ENCODE assay signal across 21 cellular contexts in genomic region chr1:112576240-112576639, GRCh38.
"Had no signal": no experiment of that assay in that cellular context is flagged by ENCODE, and none has a peak within 500 bp of the region (broad histone marks: within the 10 kb centered on the region; RNA-seq: fewer than 3 reads in every experiment).

No MANE protein-coding gene starts in this region.

- H3K27ac ChIP-seq: epithelial cell of prostate, esophagus muscularis mucosa, gastrocnemius medialis, pancreas, tibial artery, upper lobe of right lung, vagina had no signal

- H3K9me3 ChIP-seq: esophagus muscularis mucosa, gastrocnemius medialis, pancreas, tibial artery, upper lobe of right lung, vagina had no signal

- H3K27me3 Mint-ChIP-seq: dendritic cell treated with granulocyte-macrophage colony-stimulating factor and Interleukin-4, amounts not matched to agents 40 ng/mL and 50 ng/mL, for 4 days; effector memory CD8-positive, alpha-beta T cell; progenitor cell of endocrine pancreas; stimulated activated naive CD8-positive, alpha-beta T cell treated with anti-CD3 and anti-CD28 coated beads, Interleukin-15, Interleukin-2, amounts not matched to agents 100 ng/mL and 50 ng/mL, for 24 hours had no signal

- H3K4me1 ChIP-seq: esophagus muscularis mucosa, gastrocnemius medialis, pancreas, tibial artery, upper lobe of right lung, vagina had no signal

- H3K4me3 ChIP-seq: esophagus muscularis mucosa, gastrocnemius medialis, pancreas, tibial artery, upper lobe of right lung, vagina had no signal

- FAIRE-seq: pancreas, small intestine had no signal

- H3K27me3 ChIP-seq: esophagus muscularis mucosa, gastrocnemius medialis, pancreas, tibial artery, upper lobe of right lung, vagina had no signal

- H3K9me3 Mint-ChIP-seq: dendritic cell treated with granulocyte-macrophage colony-stimulating factor and Interleukin-4, amounts not matched to agents 40 ng/mL and 50 ng/mL, for 4 days; effector memory CD8-positive, alpha-beta T cell; natural killer cell; neural crest cell; stimulated activated effector memory CD8-positive, alpha-beta T cell treated with anti-CD3 and anti-CD28 coated beads, Interleukin-12 subunit alpha, Interleukin-12 subunit beta, amount 100 ng/mL, for 72 hours; stimulated activated naive CD8-positive, alpha-beta T cell treated with anti-CD3 and anti-CD28 coated beads, Interleukin-15, Interleukin-2, amounts not matched to agents 100 ng/mL and 50 ng/mL, for 24 hours had no signal

- H3K36me3 Mint-ChIP-seq: natural killer cell had no signal

- DNase-seq: effector memory CD8-positive, alpha-beta T cell; gastrocnemius medialis; islet precursor cell; mammary epithelial cell; natural killer cell; pancreas; right cardiac atrium; small intestine; stimulated activated CD4-positive, alpha-beta T cell treated with anti-CD3 and anti-CD28 coated beads, Interleukin-4, amount 100 ng/mL, for 1 hour; stimulated activated CD8-positive, alpha-beta memory T cell treated with anti-CD3 and anti-CD28 coated beads, Interleukin-4, amount 100 ng/mL, for 48 hours; tibial artery; upper lobe of right lung had no signal

- H3K27ac Mint-ChIP-seq: dendritic cell treated with granulocyte-macrophage colony-stimulating factor and Interleukin-4, amounts not matched to agents 40 ng/mL and 50 ng/mL, for 4 days; natural killer cell; progenitor cell of endocrine pancreas; stimulated activated effector memory CD8-positive, alpha-beta T cell treated with anti-CD3 and anti-CD28 coated beads, Interleukin-12 subunit alpha, Interleukin-12 subunit beta, amount 100 ng/mL, for 72 hours; stimulated activated naive CD8-positive, alpha-beta T cell treated with anti-CD3 and anti-CD28 coated beads, Interleukin-15, Interleukin-2, amounts not matched to agents 100 ng/mL and 50 ng/mL, for 24 hours had no signal

- H3K4me3 Mint-ChIP-seq: dendritic cell treated with granulocyte-macrophage colony-stimulating factor and Interleukin-4, amounts not matched to agents 40 ng/mL and 50 ng/mL, for 4 days; effector memory CD8-positive, alpha-beta T cell; natural killer cell; neural crest cell; stimulated activated effector memory CD8-positive, alpha-beta T cell treated with anti-CD3 and anti-CD28 coated beads, Interleukin-12 subunit alpha, Interleukin-12 subunit beta, amount 100 ng/mL, for 72 hours; stimulated activated naive CD8-positive, alpha-beta T cell treated with anti-CD3 and anti-CD28 coated beads, Interleukin-15, Interleukin-2, amounts not matched to agents 100 ng/mL and 50 ng/mL, for 24 hours had no signal

- H3K4me1 Mint-ChIP-seq: natural killer cell; neural crest cell; stimulated activated effector memory CD8-positive, alpha-beta T cell treated with anti-CD3 and anti-CD28 coated beads, Interleukin-12 subunit alpha, Interleukin-12 subunit beta, amount 100 ng/mL, for 72 hours had no signal

- ATAC-seq: effector memory CD8-positive, alpha-beta T cell; gastrocnemius medialis; left lobe of liver; natural killer cell; pancreas; right cardiac atrium; stimulated activated effector memory CD8-positive, alpha-beta T cell treated with anti-CD3 and anti-CD28 coated beads, Interleukin-12 subunit alpha, Interleukin-12 subunit beta, amount 100 ng/mL, for 72 hours; upper lobe of right lung had no signal
